Comparison of ENCODE assay signal across 9 cellular contexts in the genomic region with DNA sequence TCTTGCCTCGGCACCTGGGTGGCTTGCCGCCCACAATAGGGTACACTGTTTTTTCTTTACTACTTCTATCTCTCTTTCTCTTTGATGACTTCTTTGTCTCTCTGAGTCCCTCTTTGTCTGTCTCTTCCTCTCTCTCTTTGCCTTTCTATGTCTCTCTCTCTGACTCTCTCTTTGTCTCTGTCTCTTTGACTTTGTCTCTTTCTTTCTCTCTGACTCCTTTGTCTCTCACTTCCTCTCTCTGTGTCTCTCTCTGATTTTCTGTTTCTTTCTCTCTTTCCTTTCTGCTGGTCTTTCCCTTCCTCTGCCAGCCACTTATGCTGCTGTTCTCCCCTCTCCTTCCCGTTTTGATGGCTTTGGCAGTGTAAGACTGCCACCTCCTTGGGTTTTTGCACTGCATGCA. TPM values are rescaled to one million over a fixed set of nuclear protein-coding genes. Genes with fewer than 3 reads are reported as not detected.
DNase-seq lines count a peak whose midpoint lies in the region; ATAC-seq lines count a peak whose summit lies in the region.
"Had no signal": no experiment of that assay in that cellular context is flagged by ENCODE, and none has a peak within 500 bp of the region (broad histone marks: within the 10 kb centered on the region; RNA-seq: fewer than 3 reads in every experiment).

No MANE protein-coding gene starts in this region.

- no peak overlapping the region for H3K4me3 ChIP-seq in CD4-positive, CD25-positive, alpha-beta regulatory T cell (ENCODE audit: low read depth, low read length)
- no peak overlapping the region for H3K4me3 ChIP-seq in CD8-positive, alpha-beta memory T cell (ENCODE audit: low read length)
- H3K4me3 ChIP-seq: HAP-1 had no signal

- ATAC-seq in CD4-positive, CD25-positive, alpha-beta regulatory T cell (ENCODE audit: low read depth in 2 of 2), result no peak

- CTCF ChIA-PET in CD8-positive, alpha-beta memory T cell (lab: Charles Lee), result no interaction called here

- no peaks in the 10 kb centered on the region for H3K27me3 Mint-ChIP-seq in CD4-positive, CD25-positive, alpha-beta regulatory T cell
- H3K27me3 Mint-ChIP-seq in CD8-positive, alpha-beta memory T cell, result peaks cover 0 to 4% of the 10 kb centered on the region in 2 donors
- no peaks in the 10 kb centered on the region for H3K27me3 Mint-ChIP-seq in activated naive CD8-positive, alpha-beta T cell
- H3K27me3 Mint-ChIP-seq in immature natural killer cell (ENCODE audit: low read depth in 3 of 3), result peaks cover 10 to 16% (median 14%) of the 10 kb centered on the region in 3 donors

- DNase-seq in CD4-positive, CD25-positive, alpha-beta regulatory T cell, result no peak
- no peak for DNase-seq in CD8-positive, alpha-beta memory T cell
- DNase-seq in immature natural killer cell (no peak), cortex of kidney (lab: John Stamatoyannopoulos, UW) (no peak), NCI-H510A treated with DMSO at 0.1 percent for 48 hours (lab: John Stamatoyannopoulos, UW) (no peak)
- DNase-seq in activated CD8-positive, alpha-beta memory T cell treated with anti-CD3 and anti-CD28 coated beads, Interleukin-2, amount 50 U/mL, for 48 hours, result no peak
- DNase-seq: DMS153 had no signal

- POLR2A ChIA-PET in CD8-positive, alpha-beta memory T cell (lab: Charles Lee), result no interaction called here

- H3K4me3 Mint-ChIP-seq in CD4-positive, CD25-positive, alpha-beta regulatory T cell, result peak overlapping the region in 1 of 4 donors; percentile 73
- H3K4me3 Mint-ChIP-seq in CD8-positive, alpha-beta memory T cell, result peak overlapping the region in 3 of 7 donors; percentile 12 to 45 (median 27)
- peak overlapping the region; percentile 24 for H3K4me3 Mint-ChIP-seq in activated naive CD8-positive, alpha-beta T cell
- peak overlapping the region in 1 of 5 donors; percentile 40 for H3K4me3 Mint-ChIP-seq in immature natural killer cell

- H3K4me1 ChIP-seq in CD4-positive, CD25-positive, alpha-beta regulatory T cell (ENCODE audit: control insufficient read depth, insufficient read depth, low read length, poor library complexity, severe bottlenecking), result peaks cover 10% of the 10 kb centered on the region
- H3K4me1 ChIP-seq in CD8-positive, alpha-beta memory T cell (ENCODE audit: insufficient read depth, low read length), result peaks cover 24% of the 10 kb centered on the region

- H3K9me3 Mint-ChIP-seq in CD4-positive, CD25-positive, alpha-beta regulatory T cell, result peaks cover 0 to 2% (median 0%) of the 10 kb centered on the region in 7 donors
- peaks cover 0 to 3% (median 0%) of the 10 kb centered on the region in 5 donors for H3K9me3 Mint-ChIP-seq in CD8-positive, alpha-beta memory T cell
- H3K9me3 Mint-ChIP-seq in activated naive CD8-positive, alpha-beta T cell (ENCODE audit: low read depth), result no peaks in the 10 kb centered on the region
- peaks cover 0 to 2% (median 0%) of the 10 kb centered on the region in 6 donors for H3K9me3 Mint-ChIP-seq in immature natural killer cell

- H3K27ac Mint-ChIP-seq in CD4-positive, CD25-positive, alpha-beta regulatory T cell, result peak overlapping the region in 2 of 3 donors; percentile 21 to 29
- peak overlapping the region in 5 of 8 donors; percentile 18 to 76 (median 64) for H3K27ac Mint-ChIP-seq in CD8-positive, alpha-beta memory T cell
- H3K27ac Mint-ChIP-seq in activated naive CD8-positive, alpha-beta T cell, result peak overlapping the region; percentile 4
- H3K27ac Mint-ChIP-seq in immature natural killer cell, result peak overlapping the region; percentile 12 to 79 (median 32)

- H3K36me3 ChIP-seq in CD4-positive, CD25-positive, alpha-beta regulatory T cell (ENCODE audit: control insufficient read depth, insufficient read depth, low read length), result no peaks in the 10 kb centered on the region
- H3K36me3 ChIP-seq in CD8-positive, alpha-beta memory T cell (ENCODE audit: insufficient read depth, low read length), result no peaks in the 10 kb centered on the region

- peaks cover 12 to 51% (median 34%) of the 10 kb centered on the region in 4 donors for H3K4me1 Mint-ChIP-seq in CD4-positive, CD25-positive, alpha-beta regulatory T cell
- peaks cover 50 to 85% (median 62%) of the 10 kb centered on the region in 3 donors for H3K4me1 Mint-ChIP-seq in CD8-positive, alpha-beta memory T cell
- H3K4me1 Mint-ChIP-seq in activated naive CD8-positive, alpha-beta T cell (ENCODE audit: low read depth), result peaks cover 57% of the 10 kb centered on the region
- peaks cover 53 to 67% of the 10 kb centered on the region in 2 donors for H3K4me1 Mint-ChIP-seq in immature natural killer cell

- no peaks in the 10 kb centered on the region for H3K9me3 ChIP-seq in CD4-positive, CD25-positive, alpha-beta regulatory T cell (ENCODE audit: control insufficient read depth in 2 of 2, low read length in 2 of 2)
- no peaks in the 10 kb centered on the region for H3K9me3 ChIP-seq in CD8-positive, alpha-beta memory T cell (ENCODE audit: low read length)
- H3K9me3 ChIP-seq: HAP-1 had no signal

- H3K27ac ChIP-seq in CD4-positive, CD25-positive, alpha-beta regulatory T cell (ENCODE audit: insufficient read depth, low read length, poor library complexity, severe bottlenecking), result no peak overlapping the region
- H3K27ac ChIP-seq in CD8-positive, alpha-beta memory T cell (ENCODE audit: low read depth, low read length), result no peak overlapping the region

- peaks cover 28% of the 10 kb centered on the region for H3K36me3 Mint-ChIP-seq in CD4-positive, CD25-positive, alpha-beta regulatory T cell
- peaks cover 7 to 64% (median 14%) of the 10 kb centered on the region in 3 donors for H3K36me3 Mint-ChIP-seq in CD8-positive, alpha-beta memory T cell
- peaks cover 28% of the 10 kb centered on the region for H3K36me3 Mint-ChIP-seq in activated naive CD8-positive, alpha-beta T cell
- H3K36me3 Mint-ChIP-seq in immature natural killer cell, result peaks cover 0 to 12% (median 3%) of the 10 kb centered on the region in 3 donors

- no peaks in the 10 kb centered on the region for H3K27me3 ChIP-seq in CD4-positive, CD25-positive, alpha-beta regulatory T cell (ENCODE audit: control insufficient read depth, insufficient read depth, low read length)
- no peaks in the 10 kb centered on the region for H3K27me3 ChIP-seq in CD8-positive, alpha-beta memory T cell (ENCODE audit: insufficient read depth, low read length, poor library complexity, severe bottlenecking)

RNA-seq across cellular contexts. Expression of a gene that starts 5.1 kb away (rescaled TPM):
- total RNA-seq in CD4-positive, CD25-positive, alpha-beta regulatory T cell, result 25.3 TPM
- polyA plus RNA-seq in CD4-positive, CD25-positive, alpha-beta regulatory T cell, result 10 to 100 TPM; 22.5 to 27.1 (median 25.7) TPM
- 10 to 100 TPM; 20.3 to 21.5 TPM for total RNA-seq in CD8-positive, alpha-beta memory T cell
- polyA plus RNA-seq in CD8-positive, alpha-beta memory T cell, result 65.3 TPM
- 10 to 100 TPM; 59.2 to 86.2 (median 63.3) TPM for polyA plus RNA-seq in immature natural killer cell

Comparison
In these comparisons a context has a peak if more than half of its experiments do, and no peak if none do; other contexts are left out.
1. H3K27ac Mint-ChIP-seq: peak in every context shown above with its lines; median percentile 64 in CD8-positive, alpha-beta memory T cell; 32 in immature natural killer cell; 25 in CD4-positive, CD25-positive, alpha-beta regulatory T cell; 4 in activated naive CD8-positive, alpha-beta T cell.